ENCODE assay signal across 9 cellular contexts in the genomic region with DNA sequence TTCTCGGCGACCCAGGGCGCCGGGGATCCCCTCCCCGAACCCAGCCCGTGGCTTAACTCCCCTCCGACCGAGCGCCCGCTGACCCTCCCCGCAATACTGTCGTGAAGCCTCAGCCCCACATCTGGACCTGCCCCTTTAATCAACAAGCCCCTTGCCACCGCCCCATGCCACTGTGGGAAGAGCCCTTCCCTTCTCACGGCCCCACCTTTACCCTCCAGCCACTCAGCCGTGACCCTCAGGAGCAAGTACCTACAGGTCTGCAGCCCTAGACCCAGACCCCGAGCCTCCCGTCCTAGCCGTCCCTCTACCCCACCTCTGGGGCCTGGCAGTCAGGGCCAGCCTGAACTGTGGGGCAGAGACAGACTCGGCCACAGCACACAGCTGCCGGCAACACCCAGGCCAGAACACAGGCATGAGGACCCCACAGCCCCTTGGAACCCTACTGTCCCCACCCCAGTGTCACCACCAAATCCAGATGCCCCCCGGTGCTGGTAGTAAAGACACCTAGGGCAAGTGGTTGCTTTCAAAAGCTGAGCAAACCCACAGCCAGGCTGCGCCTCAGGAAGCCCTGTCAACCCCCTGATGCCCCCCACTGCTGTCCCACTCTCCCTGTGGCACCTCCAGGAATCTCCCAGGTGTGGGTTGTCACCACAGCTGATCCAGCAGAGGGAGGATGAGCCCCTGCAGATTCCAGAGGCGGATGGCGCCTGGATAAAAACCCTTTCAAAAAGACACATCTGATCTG. TPM values are rescaled to one million over a fixed set of nuclear protein-coding genes. Genes with fewer than 3 reads are reported as not detected.
DNase-seq lines count a peak whose midpoint lies in the region; ATAC-seq, FAIRE-seq and TF ChIP-seq lines count a peak whose summit lies in the region.
"Had no signal": no experiment of that assay in that cellular context is flagged by ENCODE, and none has a peak within 500 bp of the region (broad histone marks: within the 10 kb centered on the region; RNA-seq: fewer than 3 reads in every experiment).

No MANE protein-coding gene starts in this region.

- no peaks in the 10 kb centered on the region for H3K9me3 Mint-ChIP-seq in effector memory CD8-positive, alpha-beta T cell
- no peaks in the 10 kb centered on the region for H3K9me3 Mint-ChIP-seq in naive B cell

- ATAC-seq in A549 (peak in 1 of 2 experiments; percentile 6; a peak in 3 of 6 replicates), naive B cell (ENCODE audit: low read depth in 2 of 2) (no peak), HG02759 (IDR thresholded peaks at IDR 0.05; ENCODE audit: unreplicated experiment) (no peak)
- ATAC-seq in effector memory CD8-positive, alpha-beta T cell (replicated peaks): no peak

- peak overlapping the region in 1 of 2 experiments; percentile 73; a peak in 3 of 6 replicates for H3K27ac ChIP-seq in A549

- peaks cover 8% of the 10 kb centered on the region in 2 donors for H3K4me1 Mint-ChIP-seq in effector memory CD8-positive, alpha-beta T cell (ENCODE audit: low read depth in 2 of 2)
- H3K4me1 Mint-ChIP-seq in naive B cell: peaks cover 13 to 17% (median 14%) of the 10 kb centered on the region in 3 donors

- H3K4me3 Mint-ChIP-seq in effector memory CD8-positive, alpha-beta T cell: peak overlapping the region; percentile 61 to 76
- H3K4me3 Mint-ChIP-seq in naive B cell: peak overlapping the region; percentile 52 to 87 (median 72)

- H3K4me1 ChIP-seq in A549: peaks cover 4% of the 10 kb centered on the region; the same call in 1 of the 3 replicates

- POLR2A ChIA-PET in A549 (lab: Yijun Ruan, JAX) (no interaction called here), HEK293T (lab: Yijun Ruan, JAX) (interaction anchor here (1.2 to 1.6 kb wide), 2 partner anchors 100 to 131 kb away, joined by 4 to 7 read pairs; a partner anchor contains a TSS)

- H3K4me2 ChIP-seq in A549: peak overlapping the region; percentile 98

- no peak for DNase-seq in A549 (ENCODE audit: low read depth in 1 of 2, low spot score in 1 of 2)
- no peak for DNase-seq in MG63
- DNase-seq in effector memory CD8-positive, alpha-beta T cell: no peak
- DNase-seq in naive B cell: no peak
- no peak for DNase-seq in effector CD4-positive, alpha-beta T cell
- DNase-seq in HEK293T (ENCODE audit: extremely low spot score): no peak
- DNase-seq in NCI-H2171 (lab: John Stamatoyannopoulos, UW): no peak

- no peaks in the 10 kb centered on the region for H3K9me3 ChIP-seq in A549
- H3K9me3 ChIP-seq in MG63: no peaks in the 10 kb centered on the region

- TF ChIP-seq EP300 in A549 (IDR thresholded peaks at IDR 0.05): no peak

- CTCF ChIA-PET in A549 (lab: Yijun Ruan, JAX): interaction anchor here (1.1 to 40.8 kb wide), 13 partner anchors 7 to 420 kb away, joined by 3 to 2008 read pairs (median 17); a partner anchor contains a TSS
- CTCF ChIA-PET in HEK293T (lab: Yijun Ruan, JAX): interaction anchor here (1.6 kb wide), 1 partner anchor 20 kb away, joined by 6 read pairs; no protein-coding TSS in a partner anchor

- no peak for FAIRE-seq in A549 (lab: Jason Lieb, UNC)

- WGBS in A549 (ENCODE audit: missing lambda C conversion rate): 59% methylated on average over 24 of the region's 24 CpGs

- H3K27me3 Mint-ChIP-seq in effector memory CD8-positive, alpha-beta T cell: peaks cover 37 to 71% of the 10 kb centered on the region in 2 donors
- peaks cover 27 to 66% (median 59%) of the 10 kb centered on the region in 3 donors for H3K27me3 Mint-ChIP-seq in naive B cell

- no peak for TF ChIP-seq RAD21 in A549 (conservative IDR thresholded peaks at IDR 0.05 in 1 of 2, IDR thresholded peaks at IDR 0.05 in 1 of 2)

- H3K27ac Mint-ChIP-seq in effector memory CD8-positive, alpha-beta T cell: no peak overlapping the region
- H3K27ac Mint-ChIP-seq in naive B cell: no peak overlapping the region

- H3K36me3 ChIP-seq in MG63: no peaks in the 10 kb centered on the region

- H3K36me3 Mint-ChIP-seq in effector memory CD8-positive, alpha-beta T cell (ENCODE audit: insufficient read depth): peaks cover 4% of the 10 kb centered on the region
- H3K36me3 Mint-ChIP-seq in naive B cell: no peaks in the 10 kb centered on the region

- no peak for TF ChIP-seq CTCF in A549 (IDR thresholded peaks at IDR 0.05)

- no peak for TF ChIP-seq POLR2A in A549 (IDR thresholded peaks at IDR 0.05; ENCODE audit: low read length)

- H3K4me3 ChIP-seq in A549 (peak overlapping the region; percentile 53), MG63 (peak overlapping the region; percentile 45; the same call in 1 of the 2 replicates)

- peaks cover 19% of the 10 kb centered on the region for H3K27me3 ChIP-seq in MG63

TF ChIP-seq in A549, 52 proteins besides CTCF, POLR2A, EP300 and RAD21 (continues in another document):
- TF ChIP-seq ZSCAN20 (CRISPR knock-in tag; IDR thresholded peaks at IDR 0.05) (no peak), HOXB13 (CRISPR knock-in tag; IDR thresholded peaks at IDR 0.05; ENCODE audit: low read depth) (no peak), EHMT2 (IDR thresholded peaks at IDR 0.05; ENCODE audit: low read depth) (no peak), KDM1A (IDR thresholded peaks at IDR 0.05; ENCODE audit: low read depth) (no peak), RCOR1 (IDR thresholded peaks at IDR 0.05; ENCODE audit: low read depth, low read length) (no peak), ESRRA (IDR thresholded peaks at IDR 0.05; ENCODE audit: borderline replicate concordance, low read length) (no peak), MYC (IDR thresholded peaks at IDR 0.05; ENCODE audit: borderline replicate concordance, low read length) (no peak), RNF2 (IDR thresholded peaks at IDR 0.05; ENCODE audit: borderline replicate concordance, low read depth) (no peak)
- TF ChIP-seq, protein P1, sequence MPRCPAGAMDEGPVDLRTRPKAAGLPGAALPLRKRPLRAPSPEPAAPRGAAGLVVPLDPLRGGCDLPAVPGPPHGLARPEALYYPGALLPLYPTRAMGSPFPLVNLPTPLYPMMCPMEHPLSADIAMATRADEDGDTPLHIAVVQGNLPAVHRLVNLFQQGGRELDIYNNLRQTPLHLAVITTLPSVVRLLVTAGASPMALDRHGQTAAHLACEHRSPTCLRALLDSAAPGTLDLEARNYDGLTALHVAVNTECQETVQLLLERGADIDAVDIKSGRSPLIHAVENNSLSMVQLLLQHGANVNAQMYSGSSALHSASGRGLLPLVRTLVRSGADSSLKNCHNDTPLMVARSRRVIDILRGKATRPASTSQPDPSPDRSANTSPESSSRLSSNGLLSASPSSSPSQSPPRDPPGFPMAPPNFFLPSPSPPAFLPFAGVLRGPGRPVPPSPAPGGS (IDR thresholded peaks at IDR 0.05): no peak
- TF ChIP-seq, protein P2, sequence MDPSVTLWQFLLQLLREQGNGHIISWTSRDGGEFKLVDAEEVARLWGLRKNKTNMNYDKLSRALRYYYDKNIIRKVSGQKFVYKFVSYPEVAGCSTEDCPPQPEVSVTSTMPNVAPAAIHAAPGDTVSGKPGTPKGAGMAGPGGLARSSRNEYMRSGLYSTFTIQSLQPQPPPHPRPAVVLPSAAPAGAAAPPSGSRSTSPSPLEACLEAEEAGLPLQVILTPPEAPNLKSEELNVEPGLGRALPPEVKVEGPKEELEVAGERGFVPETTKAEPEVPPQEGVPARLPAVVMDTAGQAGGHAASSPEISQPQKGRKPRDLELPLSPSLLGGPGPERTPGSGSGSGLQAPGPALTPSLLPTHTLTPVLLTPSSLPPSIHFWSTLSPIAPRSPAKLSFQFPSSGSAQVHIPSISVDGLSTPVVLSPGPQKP (IDR thresholded peaks at IDR 0.05; ENCODE audit: low read depth, low read length): no peak

TF ChIP-seq in HEK293T, 16 proteins besides CTCF, POLR2A, EP300 and RAD21:
- TF ChIP-seq ARNT (IDR thresholded peaks at IDR 0.05) (no peak), BHLHE40 (IDR thresholded peaks at IDR 0.05; ENCODE audit: borderline replicate concordance) (no peak), FOXA1 (IDR thresholded peaks at IDR 0.05) (no peak), NFRKB (IDR thresholded peaks at IDR 0.05) (no peak), ELF4 (IDR thresholded peaks at IDR 0.05) (no peak), TARDBP (IDR thresholded peaks at IDR 0.05) (no peak), CTBP1 (IDR thresholded peaks at IDR 0.05; ENCODE audit: borderline replicate concordance) (no peak), FOXK2 (IDR thresholded peaks at IDR 0.05) (no peak), L3MBTL2 (conservative IDR thresholded peaks at IDR 0.05) (no peak)

RNA-seq across cellular contexts. Expression of a gene that starts 1.4 kb away (rescaled TPM):
- polyA plus RNA-seq in A549 (2011; rRNA removed): 0.07 and 0.12 TPM in 2 replicates
- polyA plus RNA-seq in A549 (2012; cell fraction: cytosol; rRNA removed): 0.08 and 0.12 TPM in 2 replicates
- polyA plus RNA-seq in A549 (2012; cell fraction: nucleus; rRNA removed): 0.05 TPM in 2 replicates
- polyA plus RNA-seq in A549 (2017; fragmentation: RNase III; extraction: RNeasy Plus Mini Kit Qiagen cat#74134 plus additional on column Dnase treatment): 0.17 to 0.30 TPM (median 0.20 TPM) in 3 replicates
- 0.08 TPM in 1 of 2 replicates, not detected in the other for polyA minus RNA-seq in A549 (2011; rRNA and poly(A)+ RNA removed)
- total RNA-seq in MG63 (2014; rRNA removed; shearing (Covaris generic); ENCODE audit: low replicate concordance): 0.36 TPM in 1 of 2 replicates, not detected in the other
- polyA plus RNA-seq in naive B cell (ENCODE audit: low read depth in 6 of 6): not detected
- total RNA-seq: myocyte had no signal
